Comparison of ENCODE assay signal across 11 cellular contexts in genomic region chr20:49690899-49691620, GRCh38. TPM values are rescaled to one million over a fixed set of nuclear protein-coding genes. Genes with fewer than 3 reads are reported as not detected.
A peak's percentile ranks its signal among the peaks of the same experiment; 100 is the strongest.
DNase-seq lines count a peak whose midpoint lies in the region; ATAC-seq, FAIRE-seq and TF ChIP-seq lines count a peak whose summit lies in the region.
"Had no signal": no experiment of that assay in that cellular context is flagged by ENCODE, and none has a peak within 500 bp of the region (broad histone marks: within the 10 kb centered on the region; RNA-seq: fewer than 3 reads in every experiment).

No MANE protein-coding gene starts in this region.

- no peak for TF ChIP-seq EP300 in transverse colon (IDR thresholded peaks at IDR 0.05; ENCODE audit: low read depth)

- H3K27me3 ChIP-seq in astrocyte (ENCODE audit: insufficient read depth, low read length) (no peaks in the 10 kb centered on the region), transverse colon (no peaks in the 10 kb centered on the region)

- no peaks in the 10 kb centered on the region for H3K36me3 Mint-ChIP-seq in activated T-cell treated with anti-CD3 and anti-CD28 coated beads, Interleukin-2, amount 50 U/mL, for 72 hours (ENCODE audit: insufficient read depth in 2 of 2)
- H3K36me3 Mint-ChIP-seq in astrocyte (ENCODE audit: low read depth, unreplicated experiment), result no peaks in the 10 kb centered on the region

- intact Hi-C loops in transverse colon (cut with DNase I; ENCODE audit: low total_unique reads), result no loop called here

- H3K4me1 Mint-ChIP-seq in activated T-cell treated with anti-CD3 and anti-CD28 coated beads, Interleukin-2, amount 50 U/mL, for 72 hours (ENCODE audit: low read depth), result peaks cover 46% of the 10 kb centered on the region
- peaks cover 49% of the 10 kb centered on the region for H3K4me1 Mint-ChIP-seq in astrocyte (ENCODE audit: low read depth, unreplicated experiment)

- H3K4me2 ChIP-seq in astrocyte (ENCODE audit: low read length), result no peak overlapping the region

- FAIRE-seq in astrocyte (lab: Jason Lieb, UNC), result no peak
- FAIRE-seq: endometrium had no signal

- H3K27ac ChIP-seq in astrocyte (ENCODE audit: low read depth, low read length), result no peak overlapping the region
- peak overlapping the region; percentile 67 to 74 (median 69) for H3K27ac ChIP-seq in transverse colon

- in situ Hi-C loops in transverse colon (cut with MboI; ENCODE audit: low pct_ligation_motif_present in 1 of 4, low pct_unique_long_range_greater_than_20kb in 1 of 4, low sequenced_read_pairs in 3 of 4), result no loop called here

- no peaks in the 10 kb centered on the region for H3K27me3 Mint-ChIP-seq in activated T-cell treated with anti-CD3 and anti-CD28 coated beads, Interleukin-2, amount 50 U/mL, for 72 hours (ENCODE audit: low read depth)
- no peaks in the 10 kb centered on the region for H3K27me3 Mint-ChIP-seq in astrocyte (ENCODE audit: low read depth, unreplicated experiment)

- H4K20me1 ChIP-seq in astrocyte (ENCODE audit: insufficient read depth, low read length), result peaks cover 76% of the 10 kb centered on the region

- H3K4me3 ChIP-seq in astrocyte (ENCODE audit: insufficient read depth, low read depth, low read length) (no peak overlapping the region), transverse colon (no peak overlapping the region)

- H3K4me1 ChIP-seq in astrocyte (ENCODE audit: insufficient read depth, low read length) (peaks cover 14% of the 10 kb centered on the region), transverse colon (peaks cover 21 to 76% (median 57%) of the 10 kb centered on the region in 4 donors)

- H3K9me3 ChIP-seq in astrocyte (ENCODE audit: insufficient read depth, low read depth, low read length) (no peaks in the 10 kb centered on the region), transverse colon (no peaks in the 10 kb centered on the region)

- TF ChIP-seq POLR2A in transverse colon (IDR thresholded peaks at IDR 0.05), result no peak

- no peak overlapping the region for H3K9ac ChIP-seq in astrocyte (ENCODE audit: low read length)

- TF ChIP-seq CTCF in astrocyte (IDR thresholded peaks at IDR 0.05; ENCODE audit: insufficient read depth, low read depth, low read length) (no peak), transverse colon (IDR thresholded peaks at IDR 0.05) (no peak)

- no peak overlapping the region for H2AFZ ChIP-seq in astrocyte (ENCODE audit: low read depth, low read length)

- ATAC-seq in activated T-cell treated with anti-CD3 and anti-CD28 coated beads, Interleukin-2, amount 50 U/mL, for 72 hours (replicated peaks in 1 of 2), result no peak
- ATAC-seq in HG02870 (IDR thresholded peaks at IDR 0.05; ENCODE audit: unreplicated experiment), result no peak

- 33 to 51% methylated on average over 1 to 9 of the region's 9 CpGs for WGBS in transverse colon (ENCODE audit: low coverage in 1 of 2), 2 donors

- H3K9me3 Mint-ChIP-seq in activated T-cell treated with anti-CD3 and anti-CD28 coated beads, Interleukin-2, amount 50 U/mL, for 72 hours, result no peaks in the 10 kb centered on the region
- no peaks in the 10 kb centered on the region for H3K9me3 Mint-ChIP-seq in astrocyte (ENCODE audit: unreplicated experiment)
- H3K9me3 Mint-ChIP-seq: activated naive CD4-positive, alpha-beta T cell treated with anti-CD3 and anti-CD28 coated beads for 36 hours had no signal

- DNase-seq in activated T-cell treated with anti-CD3 and anti-CD28 coated beads, Interleukin-2, amount 50 U/mL, for 72 hours, result no peak
- DNase-seq in activated T-cell treated with anti-CD3 and anti-CD28 coated beads for 4 hours, result no peak
- DNase-seq in astrocyte (ENCODE audit: low read depth), result peak; percentile 68
- peak; percentile 73 for DNase-seq in kidney glomerular epithelial cell (lab: John Stamatoyannopoulos, UW)
- DNase-seq in transverse colon, result no peak
- DNase-seq in NCI-H748 treated with DMSO at 0.1 percent for 48 hours (lab: John Stamatoyannopoulos, UW), result no peak
- DNase-seq in NCI-H1105 (lab: John Stamatoyannopoulos, UW), result no peak
- DNase-seq: activated naive CD4-positive, alpha-beta T cell treated with anti-CD3 and anti-CD28 coated beads for 36 hours; stimulated activated CD4-positive, alpha-beta T cell treated with anti-CD3 and anti-CD28 coated beads, Interleukin-4, amount 100 ng/mL, for 1 hour had no signal

- H3K36me3 ChIP-seq in astrocyte (ENCODE audit: insufficient read depth, low read length) (no peaks in the 10 kb centered on the region), transverse colon (no peaks in the 10 kb centered on the region)

- peaks cover 98% of the 10 kb centered on the region for H3K79me2 ChIP-seq in astrocyte (ENCODE audit: insufficient read depth, low read length)

- H3K4me3 Mint-ChIP-seq in activated T-cell treated with anti-CD3 and anti-CD28 coated beads, Interleukin-2, amount 50 U/mL, for 72 hours, result no peak overlapping the region
- H3K4me3 Mint-ChIP-seq in astrocyte (ENCODE audit: unreplicated experiment), result no peak overlapping the region
- H3K4me3 Mint-ChIP-seq: activated naive CD4-positive, alpha-beta T cell treated with anti-CD3 and anti-CD28 coated beads for 36 hours had no signal

- peak overlapping the region; percentile 20 for H3K27ac Mint-ChIP-seq in activated T-cell treated with anti-CD3 and anti-CD28 coated beads, Interleukin-2, amount 50 U/mL, for 72 hours
- peak overlapping the region; percentile 34 for H3K27ac Mint-ChIP-seq in astrocyte (ENCODE audit: unreplicated experiment)
- H3K27ac Mint-ChIP-seq: activated naive CD4-positive, alpha-beta T cell treated with anti-CD3 and anti-CD28 coated beads for 36 hours had no signal

RNA-seq across cellular contexts. Expression of gene B4GALT5, which starts 22.6 kb away (rescaled TPM):
- 10 to 100 TPM; 14.8 to 27.3 TPM for total RNA-seq in activated T-cell treated with anti-CD3 and anti-CD28 coated beads, Interleukin-2, amount 50 U/mL, for 72 hours
- total RNA-seq in astrocyte (39.1 and 41.9 TPM in 2 replicates), transverse colon (10 to 100 TPM; 22.3 to 43.2 (median 29.4) TPM)

Comparison
In these comparisons a context has a peak if more than half of its experiments do, and no peak if none do; other contexts are left out.
1. DNase-seq: peak in astrocyte (single experiment) and kidney glomerular epithelial cell (single experiment); none in activated T-cell treated with anti-CD3 and anti-CD28 coated beads, Interleukin-2, amount 50 U/mL, for 72 hours (0 of 2), activated T-cell treated with anti-CD3 and anti-CD28 coated beads for 4 hours (single experiment), transverse colon (single experiment), NCI-H748 treated with DMSO at 0.1 percent for 48 hours (single experiment) and NCI-H1105 (single experiment).